20 cellular contexts compared by ENCODE assay signal in genomic region chr3:55269636-55270035, GRCh38.
DNase-seq lines count a peak whose midpoint lies in the region; ATAC-seq lines count a peak whose summit lies in the region.
"Had no signal": no experiment of that assay in that cellular context is flagged by ENCODE, and none has a peak within 500 bp of the region (broad histone marks: within the 10 kb centered on the region; RNA-seq: fewer than 3 reads in every experiment).

No MANE protein-coding gene starts in this region.

- H2BK12ac ChIP-seq in mesenchymal stem cell (ENCODE audit: low read length in 2 of 2) = peak overlapping the region; percentile 22 to 93

- no peak overlapping the region for H4K8ac ChIP-seq in mesenchymal stem cell (ENCODE audit: low read length)

- no peak overlapping the region for H4K91ac ChIP-seq in mesenchymal stem cell (ENCODE audit: low read length)

- H3K9ac ChIP-seq in GM23248 (no peak overlapping the region), mesenchymal stem cell (ENCODE audit: low read length) (no peak overlapping the region)
- H3K9ac ChIP-seq: BLaER1 treated with 17β-estradiol and CSF1 and Interleukin-3, amounts not matched to agents 10 nM and 100 nM had no signal

- H3K4me1 ChIP-seq in GM23248 (ENCODE audit: insufficient read depth) = peaks cover 62% of the 10 kb centered on the region
- peaks cover 6% of the 10 kb centered on the region for H3K4me1 ChIP-seq in mesenchymal stem cell (ENCODE audit: control insufficient read depth, insufficient read depth, low read depth, low read length)
- H3K4me1 ChIP-seq: A549; BE2C; BLaER1 treated with 17β-estradiol and CSF1 and Interleukin-3, amounts not matched to agents 10 nM and 100 nM; HAP-1 had no signal

- no peak overlapping the region for H3K4me3 ChIP-seq in GM23248
- no peak overlapping the region for H3K4me3 ChIP-seq in mesenchymal stem cell (ENCODE audit: insufficient read depth in 1 of 2, low read depth in 1 of 2, low read length in 2 of 2)
- H3K4me3 ChIP-seq: A549; BLaER1 treated with 17β-estradiol and CSF1 and Interleukin-3, amounts not matched to agents 10 nM and 100 nM; HAP-1 had no signal

- H3K9me3 ChIP-seq in GM23248 (ENCODE audit: low read depth) = no peaks in the 10 kb centered on the region
- H3K9me3 ChIP-seq in mesenchymal stem cell (ENCODE audit: control insufficient read depth, low read length) = no peaks in the 10 kb centered on the region
- H3K9me3 ChIP-seq: A549; BE2C; BLaER1 treated with 17β-estradiol and CSF1 and Interleukin-3, amounts not matched to agents 10 nM and 100 nM; HAP-1 had no signal

- peak overlapping the region; percentile 33 for H2AK5ac ChIP-seq in mesenchymal stem cell (ENCODE audit: low read length, severe bottlenecking)

- H3K23ac ChIP-seq in mesenchymal stem cell (ENCODE audit: low read length in 2 of 2) = no peak overlapping the region

- no peaks in the 10 kb centered on the region for H3K79me2 ChIP-seq in GM23248 (ENCODE audit: insufficient read depth)

- no peak overlapping the region for H3K14ac ChIP-seq in mesenchymal stem cell (ENCODE audit: low read length in 2 of 2)

- in situ Hi-C loops in GM23248 (cut with MboI) = no loop called here

- DNase-seq in GM23248 = no peak
- DNase-seq in RPMI7951 (ENCODE audit: low read depth) = peak; percentile 53
- DNase-seq in mesenchymal stem cell = no peak
- DNase-seq in epidermal melanocyte (ENCODE audit: insufficient read length, low spot score) = no peak
- no peak for DNase-seq in NCI-H2196 treated with DMSO at 0.1 percent for 48 hours (lab: John Stamatoyannopoulos, UW; ENCODE audit: unreplicated experiment)
- DNase-seq in GM19240 (ENCODE audit: insufficient read length, low spot score) = no peak
- DNase-seq: 8988T; ACHN; AML-193; BE2C; Calu3; CD4-positive, alpha-beta memory T cell; COR-L47; DMS53; DMS79 treated with DMSO at 0.1 percent for 48 hours; GOT3 had no signal

- H4K20me1 ChIP-seq in GM23248 (ENCODE audit: insufficient read depth) = no peaks in the 10 kb centered on the region
- H4K20me1 ChIP-seq: BLaER1 treated with 17β-estradiol and CSF1 and Interleukin-3, amounts not matched to agents 10 nM and 100 nM had no signal

- H2BK15ac ChIP-seq in mesenchymal stem cell (ENCODE audit: low read depth, poor library complexity, severe bottlenecking) = peak overlapping the region; percentile 37

- no peak overlapping the region for H2BK5ac ChIP-seq in mesenchymal stem cell (ENCODE audit: low read depth, low read length, poor library complexity, severe bottlenecking)

- H2BK120ac ChIP-seq in mesenchymal stem cell (ENCODE audit: low read depth, low read length) = no peak overlapping the region

- peak overlapping the region; percentile 55 to 66 for H3K4ac ChIP-seq in mesenchymal stem cell (ENCODE audit: low read depth in 1 of 2, low read length in 2 of 2)

- H3F3A ChIP-seq in GM23248 (ENCODE audit: insufficient read depth) = peaks cover 49% of the 10 kb centered on the region

- H2AFZ ChIP-seq in GM23248 (no peak overlapping the region), mesenchymal stem cell (ENCODE audit: low read depth, low read length) (no peak overlapping the region)

- H3K27me3 ChIP-seq in GM23248 (replicated peaks; ENCODE audit: insufficient read depth) (no peaks in the 10 kb centered on the region), mesenchymal stem cell (ENCODE audit: control insufficient read depth in 1 of 2, insufficient read depth in 1 of 2, low read length in 2 of 2) (no peaks in the 10 kb centered on the region)
- H3K27me3 ChIP-seq: BE2C; BLaER1 treated with 17β-estradiol and CSF1 and Interleukin-3, amounts not matched to agents 10 nM and 100 nM had no signal

- peak overlapping the region; percentile 23 to 81 for H3K18ac ChIP-seq in mesenchymal stem cell (ENCODE audit: low read depth in 1 of 2, low read length in 2 of 2)

- H3K27ac ChIP-seq in GM23248 (peak overlapping the region; percentile 85; the same call in 1 of the 2 replicates), mesenchymal stem cell (ENCODE audit: low read length, poor library complexity, severe bottlenecking) (no peak overlapping the region)
- H3K27ac ChIP-seq: A549; BLaER1 treated with 17β-estradiol and CSF1 and Interleukin-3, amounts not matched to agents 10 nM and 100 nM had no signal

- no peaks in the 10 kb centered on the region for H3K79me1 ChIP-seq in mesenchymal stem cell (replicated peaks; ENCODE audit: low read length, poor library complexity, severe bottlenecking)

- WGBS in GM23248 (ENCODE audit: low coverage in 1 of 2, low lambda C conversion rate in 2 of 2, missing lambda C conversion rate in 2 of 2), 2 experiments = 79 to 89% methylated on average over 4 of the region's 4 CpGs
- 98% methylated on average over 4 of the region's 4 CpGs for WGBS in mesenchymal stem cell

- H3K4me2 ChIP-seq in GM23248 (ENCODE audit: unreplicated experiment) = no peak overlapping the region
- no peak overlapping the region for H3K4me2 ChIP-seq in mesenchymal stem cell (ENCODE audit: low read length, poor library complexity, severe bottlenecking)
- H3K4me2 ChIP-seq: A549; BLaER1 treated with 17β-estradiol and CSF1 and Interleukin-3, amounts not matched to agents 10 nM and 100 nM had no signal

- ATAC-seq in GM21529 (IDR thresholded peaks at IDR 0.05; ENCODE audit: unreplicated experiment) = no peak
- ATAC-seq: A549 had no signal

- H3K36me3 ChIP-seq in GM23248 (ENCODE audit: low read depth) (no peaks in the 10 kb centered on the region), mesenchymal stem cell (ENCODE audit: control insufficient read depth in 1 of 2, insufficient read depth in 2 of 2, low read depth in 1 of 2, low read length in 2 of 2) (no peaks in the 10 kb centered on the region)
- H3K36me3 ChIP-seq: BE2C; BLaER1 treated with 17β-estradiol and CSF1 and Interleukin-3, amounts not matched to agents 10 nM and 100 nM; HAP-1 had no signal

- no peaks in the 10 kb centered on the region for H3K9me2 ChIP-seq in GM23248 (ENCODE audit: insufficient read depth)
